ENCODE assay signal across 1 cellular context in the genomic region with DNA sequence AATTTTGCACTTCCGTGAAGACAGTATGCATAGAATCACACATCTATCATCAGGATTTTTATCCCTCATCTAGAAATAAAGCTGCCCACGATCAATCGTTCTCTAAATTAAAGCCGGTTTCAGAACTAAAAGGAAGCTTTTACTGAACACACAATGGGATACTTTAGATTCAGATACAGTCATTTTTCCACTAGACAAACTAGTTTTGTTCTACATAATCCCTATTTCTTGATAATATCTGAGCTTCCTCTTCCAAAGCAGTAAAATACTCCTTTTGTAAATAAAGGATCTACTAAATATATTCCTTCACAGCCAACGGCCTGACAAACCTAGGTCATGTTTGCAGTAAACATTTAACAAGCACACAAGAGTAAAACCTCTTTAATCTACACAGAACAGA.
TF ChIP-seq lines count a peak whose summit lies in the region.

No MANE protein-coding gene starts in this region.

TF ChIP-seq in GM23338, 12 proteins besides CTCF, POLR2A, EP300 and RAD21:
- TF ChIP-seq, protein P1, sequence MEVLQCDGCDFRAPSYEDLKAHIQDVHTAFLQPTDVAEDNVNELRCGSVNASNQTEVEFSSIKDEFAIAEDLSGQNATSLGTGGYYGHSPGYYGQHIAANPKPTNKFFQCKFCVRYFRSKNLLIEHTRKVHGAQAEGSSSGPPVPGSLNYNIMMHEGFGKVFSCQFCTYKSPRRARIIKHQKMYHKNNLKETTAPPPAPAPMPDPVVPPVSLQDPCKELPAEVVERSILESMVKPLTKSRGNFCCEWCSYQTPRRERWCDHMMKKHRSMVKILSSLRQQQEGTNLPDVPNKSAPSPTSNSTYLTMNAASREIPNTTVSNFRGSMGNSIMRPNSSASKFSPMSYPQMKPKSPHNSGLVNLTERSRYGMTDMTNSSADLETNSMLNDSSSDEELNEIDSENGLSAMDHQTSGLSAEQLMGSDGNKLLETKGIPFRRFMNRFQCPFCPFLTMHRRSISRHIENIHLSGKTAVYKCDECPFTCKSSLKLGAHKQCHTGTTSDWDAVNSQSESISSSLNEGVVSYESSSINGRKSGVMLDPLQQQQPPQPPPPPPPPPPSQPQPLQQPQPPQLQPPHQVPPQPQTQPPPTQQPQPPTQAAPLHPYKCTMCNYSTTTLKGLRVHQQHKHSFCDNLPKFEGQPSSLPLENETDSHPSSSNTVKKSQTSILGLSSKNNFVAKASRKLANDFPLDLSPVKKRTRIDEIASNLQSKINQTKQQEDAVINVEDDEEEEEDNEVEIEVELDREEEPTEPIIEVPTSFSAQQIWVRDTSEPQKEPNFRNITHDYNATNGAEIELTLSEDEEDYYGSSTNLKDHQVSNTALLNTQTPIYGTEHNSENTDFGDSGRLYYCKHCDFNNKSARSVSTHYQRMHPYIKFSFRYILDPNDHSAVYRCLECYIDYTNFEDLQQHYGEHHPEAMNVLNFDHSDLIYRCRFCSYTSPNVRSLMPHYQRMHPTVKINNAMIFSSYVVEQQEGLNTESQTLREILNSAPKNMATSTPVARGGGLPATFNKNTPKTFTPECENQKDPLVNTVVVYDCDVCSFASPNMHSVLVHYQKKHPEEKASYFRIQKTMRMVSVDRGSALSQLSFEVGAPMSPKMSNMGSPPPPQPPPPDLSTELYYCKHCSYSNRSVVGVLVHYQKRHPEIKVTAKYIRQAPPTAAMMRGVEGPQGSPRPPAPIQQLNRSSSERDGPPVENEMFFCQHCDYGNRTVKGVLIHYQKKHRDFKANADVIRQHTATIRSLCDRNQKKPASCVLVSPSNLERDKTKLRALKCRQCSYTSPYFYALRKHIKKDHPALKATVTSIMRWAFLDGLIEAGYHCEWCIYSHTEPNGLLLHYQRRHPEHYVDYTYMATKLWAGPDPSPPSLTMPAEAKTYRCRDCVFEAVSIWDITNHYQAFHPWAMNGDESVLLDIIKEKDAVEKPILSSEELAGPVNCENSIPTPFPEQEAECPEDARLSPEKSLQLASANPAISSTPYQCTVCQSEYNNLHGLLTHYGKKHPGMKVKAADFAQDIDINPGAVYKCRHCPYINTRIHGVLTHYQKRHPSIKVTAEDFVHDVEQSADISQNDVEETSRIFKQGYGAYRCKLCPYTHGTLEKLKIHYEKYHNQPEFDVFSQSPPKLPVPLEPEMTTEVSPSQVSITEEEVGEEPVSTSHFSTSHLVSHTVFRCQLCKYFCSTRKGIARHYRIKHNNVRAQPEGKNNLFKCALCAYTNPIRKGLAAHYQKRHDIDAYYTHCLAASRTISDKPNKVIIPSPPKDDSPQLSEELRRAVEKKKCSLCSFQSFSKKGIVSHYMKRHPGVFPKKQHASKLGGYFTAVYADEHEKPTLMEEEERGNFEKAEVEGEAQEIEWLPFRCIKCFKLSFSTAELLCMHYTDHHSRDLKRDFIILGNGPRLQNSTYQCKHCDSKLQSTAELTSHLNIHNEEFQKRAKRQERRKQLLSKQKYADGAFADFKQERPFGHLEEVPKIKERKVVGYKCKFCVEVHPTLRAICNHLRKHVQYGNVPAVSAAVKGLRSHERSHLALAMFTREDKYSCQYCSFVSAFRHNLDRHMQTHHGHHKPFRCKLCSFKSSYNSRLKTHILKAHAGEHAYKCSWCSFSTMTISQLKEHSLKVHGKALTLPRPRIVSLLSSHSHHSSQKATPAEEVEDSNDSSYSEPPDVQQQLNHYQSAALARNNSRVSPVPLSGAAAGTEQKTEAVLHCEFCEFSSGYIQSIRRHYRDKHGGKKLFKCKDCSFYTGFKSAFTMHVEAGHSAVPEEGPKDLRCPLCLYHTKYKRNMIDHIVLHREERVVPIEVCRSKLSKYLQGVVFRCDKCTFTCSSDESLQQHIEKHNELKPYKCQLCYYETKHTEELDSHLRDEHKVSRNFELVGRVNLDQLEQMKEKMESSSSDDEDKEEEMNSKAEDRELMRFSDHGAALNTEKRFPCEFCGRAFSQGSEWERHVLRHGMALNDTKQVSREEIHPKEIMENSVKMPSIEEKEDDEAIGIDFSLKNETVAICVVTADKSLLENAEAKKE (CRISPR knock-in tag; IDR thresholded peaks at IDR 0.05), result no peak
- TF ChIP-seq ZNF114 (CRISPR knock-in tag; IDR thresholded peaks at IDR 0.05), result no peak
